4 cellular contexts compared by ENCODE assay signal in genomic region chr1:224762046-224762445, GRCh38.
"Had no signal": no experiment of that assay in that cellular context is flagged by ENCODE, and none has a peak within 500 bp of the region (broad histone marks: within the 10 kb centered on the region; RNA-seq: fewer than 3 reads in every experiment).

No MANE protein-coding gene starts in this region.

- DNase-seq: GM23248, H9, HCEC 1CT, IMR-90 had no signal

- H3K4me3 ChIP-seq: GM23248 had no signal

- H3K9ac ChIP-seq: GM23248 had no signal

- H3K27ac ChIP-seq: GM23248 had no signal

- H2AFZ ChIP-seq: GM23248 had no signal
